ENCODE assay signal across 1 cellular context in genomic region chr1:245382981-245383380, GRCh38.
TF ChIP-seq lines count a peak whose summit lies in the region.

No MANE protein-coding gene starts in this region.

TF ChIP-seq in WTC11, 78 proteins besides CTCF, POLR2A, EP300 and RAD21 (continued from another document):
- TF ChIP-seq E2F4 (CRISPR knock-in tag; IDR thresholded peaks at IDR 0.05; ENCODE audit: borderline replicate concordance, low read depth) (no peak), IRF1 (CRISPR knock-in tag; IDR thresholded peaks at IDR 0.05) (no peak), USF1 (CRISPR knock-in tag; IDR thresholded peaks at IDR 0.05) (no peak), PRDM15 (CRISPR knock-in tag; IDR thresholded peaks at IDR 0.05) (no peak), ZNF396 (CRISPR knock-in tag; IDR thresholded peaks at IDR 0.05; ENCODE audit: borderline replicate concordance) (no peak), ERG (CRISPR knock-in tag; IDR thresholded peaks at IDR 0.05) (no peak), HMGXB4 (CRISPR knock-in tag; IDR thresholded peaks at IDR 0.05) (no peak), ZNF232 (CRISPR knock-in tag; IDR thresholded peaks at IDR 0.05) (no peak), MLX (CRISPR knock-in tag; IDR thresholded peaks at IDR 0.05) (no peak), OVOL2 (CRISPR knock-in tag; IDR thresholded peaks at IDR 0.05; ENCODE audit: borderline replicate concordance) (no peak), SMAD4 (CRISPR knock-in tag; IDR thresholded peaks at IDR 0.05) (no peak)
TF ChIP-seq in WTC11: peak in this region for 0.
